ENCODE assay signal across 8 cellular contexts in genomic region chr1:58895559-58896135, GRCh38.
DNase-seq lines count a peak whose midpoint lies in the region; ATAC-seq and TF ChIP-seq lines count a peak whose summit lies in the region.
"Had no signal": no experiment of that assay in that cellular context is flagged by ENCODE, and none has a peak within 500 bp of the region (broad histone marks: within the 10 kb centered on the region; RNA-seq: fewer than 3 reads in every experiment).

No MANE protein-coding gene starts in this region.

- H3K27ac ChIP-seq in SJCRH30: peak overlapping the region; percentile 93
- H3K27ac ChIP-seq in right atrium auricular region: peak overlapping the region; percentile 62 to 81
- no peak overlapping the region for H3K27ac ChIP-seq in smooth muscle cell (ENCODE audit: low read depth)

- DNase-seq in SJCRH30 (peak; percentile 54 to 66), right atrium auricular region (ENCODE audit: low spot score) (no peak), smooth muscle cell (lab: John Stamatoyannopoulos, UW; ENCODE audit: unreplicated experiment) (no peak), NCI-H2029 (lab: John Stamatoyannopoulos, UW) (no peak), NCI-H1092 (lab: John Stamatoyannopoulos, UW) (no peak)
- no peak for DNase-seq in activated effector memory CD4-positive, alpha-beta T cell treated with Interleukin-2 at 50 U/mL for 16 hours
- DNase-seq: NCI-H446 treated with DMSO at 0.1 percent for 48 hours had no signal

- H2AFZ ChIP-seq in smooth muscle cell (ENCODE audit: low read depth): no peak overlapping the region

- peak; percentile 44 for ATAC-seq in GM21447 (IDR thresholded peaks at IDR 0.05; ENCODE audit: unreplicated experiment)

- H3K9ac ChIP-seq in smooth muscle cell (ENCODE audit: low read depth): no peak overlapping the region

- H4K20me1 ChIP-seq in smooth muscle cell (ENCODE audit: low read depth): no peaks in the 10 kb centered on the region

- TF ChIP-seq CTCF in right atrium auricular region (IDR thresholded peaks at IDR 0.05) (no peak), smooth muscle cell (IDR thresholded peaks at IDR 0.05; ENCODE audit: borderline replicate concordance, insufficient read depth, poor library complexity, severe bottlenecking) (no peak)

- H3K4me2 ChIP-seq in smooth muscle cell: peak overlapping the region; percentile 9

- H3K27me3 ChIP-seq in SJCRH30: no peaks in the 10 kb centered on the region
- H3K27me3 ChIP-seq in right atrium auricular region: no peaks in the 10 kb centered on the region
- no peaks in the 10 kb centered on the region for H3K27me3 ChIP-seq in smooth muscle cell (ENCODE audit: low read depth)

- H3K9me3 ChIP-seq in SJCRH30 (replicated peaks): no peaks in the 10 kb centered on the region
- no peaks in the 10 kb centered on the region for H3K9me3 ChIP-seq in right atrium auricular region
- H3K9me3 ChIP-seq in smooth muscle cell (replicated peaks; ENCODE audit: low read depth): no peaks in the 10 kb centered on the region

- H3K36me3 ChIP-seq in SJCRH30 (no peaks in the 10 kb centered on the region), right atrium auricular region (no peaks in the 10 kb centered on the region), smooth muscle cell (ENCODE audit: low read depth) (no peaks in the 10 kb centered on the region)

- no peaks in the 10 kb centered on the region for H3K79me2 ChIP-seq in smooth muscle cell (ENCODE audit: low read depth)

- 79% methylated on average over 5 of the region's 5 CpGs for WGBS in smooth muscle cell (ENCODE audit: low lambda C conversion rate)

- peaks cover 53% of the 10 kb centered on the region for H3K4me1 ChIP-seq in SJCRH30
- H3K4me1 ChIP-seq in right atrium auricular region: peaks cover 0 to 82% of the 10 kb centered on the region in 2 donors
- H3K4me1 ChIP-seq in smooth muscle cell (ENCODE audit: low read depth): peaks cover 23% of the 10 kb centered on the region

- H3K4me3 ChIP-seq in SJCRH30 (no peak overlapping the region), right atrium auricular region (no peak overlapping the region), smooth muscle cell (no peak overlapping the region)

- H3F3A ChIP-seq in smooth muscle cell (ENCODE audit: low read depth): peaks cover 14% of the 10 kb centered on the region

Comparison
In these comparisons a context has a peak if more than half of its experiments do, and no peak if none do; other contexts are left out.
1. DNase-seq: peak in SJCRH30 (2 of 2); none in right atrium auricular region (single experiment), smooth muscle cell (single experiment), activated effector memory CD4-positive, alpha-beta T cell treated with Interleukin-2 at 50 U/mL for 16 hours (single experiment), NCI-H2029 (single experiment) and NCI-H1092 (single experiment).